13 cellular contexts compared by ENCODE assay signal in the genomic region with DNA sequence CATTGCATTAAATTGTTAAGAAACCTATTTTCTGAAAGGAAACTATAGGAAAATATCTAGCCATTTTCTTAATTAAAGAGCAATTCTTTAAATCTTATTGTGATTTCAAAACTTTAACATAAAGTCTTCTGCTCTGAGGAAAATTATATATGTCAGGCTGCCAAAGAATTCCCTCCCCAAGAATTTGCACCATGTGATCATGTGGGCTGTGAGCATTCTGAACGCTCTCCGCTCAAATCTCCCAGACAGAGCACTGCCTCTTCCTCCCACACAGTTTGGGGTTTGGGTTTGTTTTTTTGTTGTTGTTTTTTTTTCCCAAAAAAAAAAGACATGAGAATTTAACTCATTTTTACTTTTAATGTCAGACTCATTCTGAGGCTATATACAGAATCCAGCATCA.
A peak's percentile ranks its signal among the peaks of the same experiment; 100 is the strongest.
DNase-seq lines count a peak whose midpoint lies in the region; ATAC-seq, FAIRE-seq and TF ChIP-seq lines count a peak whose summit lies in the region.
"Had no signal": no experiment of that assay in that cellular context is flagged by ENCODE, and none has a peak within 500 bp of the region (broad histone marks: within the 10 kb centered on the region; RNA-seq: fewer than 3 reads in every experiment).

No MANE protein-coding gene starts in this region.

- WGBS in testis, 2 donors, result 45 to 68% methylated on average over 2 of the region's 2 CpGs

- no peak for TF ChIP-seq CTCF in testis (IDR thresholded peaks at IDR 0.05)
- TF ChIP-seq CTCF in mucosa of descending colon (IDR thresholded peaks at IDR 0.05), result no peak

- no peaks in the 10 kb centered on the region for H3K4me1 Mint-ChIP-seq in activated CD4-positive, alpha-beta T cell treated with anti-CD3 and anti-CD28 coated beads, Interleukin-2, amount 10 ng/mL, durations not matched to agents 24 days and 14 days
- H3K4me1 Mint-ChIP-seq: CD4-positive, CD25-positive, alpha-beta regulatory T cell had no signal

- H3K9me3 ChIP-seq in testis, result no peaks in the 10 kb centered on the region
- H3K9me3 ChIP-seq in mucosa of descending colon, result no peaks in the 10 kb centered on the region
- H3K9me3 ChIP-seq: BLaER1 treated with 17β-estradiol and CSF1 and Interleukin-3, amounts not matched to agents 10 nM and 100 nM; HAP-1 had no signal

- H3K27me3 Mint-ChIP-seq in activated CD4-positive, alpha-beta T cell treated with anti-CD3 and anti-CD28 coated beads, Interleukin-2, amount 10 ng/mL, durations not matched to agents 24 days and 14 days, result peaks cover 9% of the 10 kb centered on the region

- no peak overlapping the region for H3K27ac Mint-ChIP-seq in activated CD4-positive, alpha-beta T cell treated with anti-CD3 and anti-CD28 coated beads, Interleukin-2, amount 10 ng/mL, durations not matched to agents 24 days and 14 days
- H3K27ac Mint-ChIP-seq: CD4-positive, CD25-positive, alpha-beta regulatory T cell had no signal

- DNase-seq in amniotic epithelial cell (ENCODE audit: low read depth) (peak; percentile 56), foreskin melanocyte (peak; percentile 27), testis (peak; percentile 17), mucosa of descending colon (no peak), medulla oblongata (ENCODE audit: extremely low spot score) (no peak)
- no peak for DNase-seq in activated CD4-positive, alpha-beta T cell treated with anti-CD3 and anti-CD28 coated beads, Interleukin-2, amount 10 ng/mL, durations not matched to agents 24 days and 14 days
- DNase-seq: ACHN; CD4-positive, CD25-positive, alpha-beta regulatory T cell; DMS53 had no signal

- intact Hi-C loops in testis (cut with DNase I; ENCODE audit: low total_unique reads) (no loop called here), mucosa of descending colon (cut with DNase I, micrococcal nuclease) (no loop called here)
- intact Hi-C loops in activated CD4-positive, alpha-beta T cell treated with anti-CD3 and anti-CD28 coated beads, Interleukin-2, amount 10 ng/mL, durations not matched to agents 24 days and 14 days (cut with micrococcal nuclease), result no loop called here

- TF ChIP-seq POLR2A in testis (IDR thresholded peaks at IDR 0.05), result no peak

- no peak overlapping the region for H3K27ac ChIP-seq in testis
- H3K27ac ChIP-seq: BLaER1 treated with 17β-estradiol and CSF1 and Interleukin-3, amounts not matched to agents 10 nM and 100 nM had no signal

- H3K4me3 Mint-ChIP-seq in activated CD4-positive, alpha-beta T cell treated with anti-CD3 and anti-CD28 coated beads, Interleukin-2, amount 10 ng/mL, durations not matched to agents 24 days and 14 days, result no peak overlapping the region
- H3K4me3 Mint-ChIP-seq: CD4-positive, CD25-positive, alpha-beta regulatory T cell had no signal

- H3K4me1 ChIP-seq in testis, result no peaks in the 10 kb centered on the region
- no peaks in the 10 kb centered on the region for H3K4me1 ChIP-seq in mucosa of descending colon (ENCODE audit: low read depth)
- H3K4me1 ChIP-seq: BLaER1 treated with 17β-estradiol and CSF1 and Interleukin-3, amounts not matched to agents 10 nM and 100 nM; HAP-1 had no signal

- no peaks in the 10 kb centered on the region for H3K36me3 Mint-ChIP-seq in activated CD4-positive, alpha-beta T cell treated with anti-CD3 and anti-CD28 coated beads, Interleukin-2, amount 10 ng/mL, durations not matched to agents 24 days and 14 days (ENCODE audit: low read depth)
- H3K36me3 Mint-ChIP-seq: CD4-positive, CD25-positive, alpha-beta regulatory T cell had no signal

- FAIRE-seq in endometrium (lab: Jason Lieb, UNC), result peak; percentile 33
- FAIRE-seq: H1 had no signal

- H3K36me3 ChIP-seq in testis (ENCODE audit: low read depth, missing control alignments), result no peaks in the 10 kb centered on the region
- no peaks in the 10 kb centered on the region for H3K36me3 ChIP-seq in mucosa of descending colon (ENCODE audit: low read depth)
- H3K36me3 ChIP-seq: BLaER1 treated with 17β-estradiol and CSF1 and Interleukin-3, amounts not matched to agents 10 nM and 100 nM; HAP-1 had no signal

- H3K4me3 ChIP-seq in testis (no peak overlapping the region), mucosa of descending colon (no peak overlapping the region)
- H3K4me3 ChIP-seq: BLaER1 treated with 17β-estradiol and CSF1 and Interleukin-3, amounts not matched to agents 10 nM and 100 nM; HAP-1 had no signal

- H3K9me3 Mint-ChIP-seq in activated CD4-positive, alpha-beta T cell treated with anti-CD3 and anti-CD28 coated beads, Interleukin-2, amount 10 ng/mL, durations not matched to agents 24 days and 14 days, result no peaks in the 10 kb centered on the region

- ATAC-seq in mucosa of descending colon, result no peak

- H3K27me3 ChIP-seq in testis, result no peaks in the 10 kb centered on the region
- H3K27me3 ChIP-seq: BLaER1 treated with 17β-estradiol and CSF1 and Interleukin-3, amounts not matched to agents 10 nM and 100 nM had no signal

Comparison
In these comparisons a context has a peak if more than half of its experiments do, and no peak if none do; other contexts are left out.
1. DNase-seq: peak in amniotic epithelial cell (single experiment), foreskin melanocyte (single experiment) and testis (single experiment); none in activated CD4-positive, alpha-beta T cell treated with anti-CD3 and anti-CD28 coated beads, Interleukin-2, amount 10 ng/mL, durations not matched to agents 24 days and 14 days (single experiment), mucosa of descending colon (0 of 3) and medulla oblongata (single experiment).